Comparison of ENCODE assay signal across 11 cellular contexts in the genomic region with DNA sequence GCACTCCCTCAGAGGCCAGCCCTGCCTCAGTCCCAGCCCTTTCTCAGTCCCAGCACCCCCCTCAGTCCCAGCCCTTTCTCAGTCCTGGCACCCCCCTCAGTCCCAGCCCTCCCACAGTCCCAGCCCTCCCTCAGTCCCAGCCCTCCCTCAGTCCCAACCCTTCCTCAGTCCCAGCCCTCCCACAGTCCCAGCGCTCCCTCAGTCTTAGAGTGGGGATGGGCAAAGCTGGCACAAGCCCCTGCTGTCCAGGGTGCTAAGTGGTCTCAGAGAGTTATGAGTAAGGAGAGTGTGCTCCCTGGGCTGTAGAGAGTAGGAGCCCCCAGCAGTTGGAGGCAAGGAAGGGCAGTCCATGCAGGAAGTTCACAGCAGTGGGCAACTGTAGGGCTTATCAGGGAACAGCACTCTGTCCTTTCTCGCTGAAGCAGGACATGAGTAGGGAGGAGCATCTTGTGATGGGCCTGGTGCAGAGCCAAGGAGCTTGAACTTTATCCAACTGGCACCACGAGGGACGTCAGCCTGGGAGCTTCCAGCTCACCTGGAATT. TPM values are rescaled to one million over a fixed set of nuclear protein-coding genes. Genes with fewer than 3 reads are reported as not detected.
A peak's percentile ranks its signal among the peaks of the same experiment; 100 is the strongest.
DNase-seq lines count a peak whose midpoint lies in the region; ATAC-seq and TF ChIP-seq lines count a peak whose summit lies in the region.
"Had no signal": no experiment of that assay in that cellular context is flagged by ENCODE, and none has a peak within 500 bp of the region (broad histone marks: within the 10 kb centered on the region; RNA-seq: fewer than 3 reads in every experiment).

No MANE protein-coding gene starts in this region.

- TF ChIP-seq CTCF in Peyer's patch (IDR thresholded peaks at IDR 0.05) (peak in 1 of 6 experiments; percentile 16), lower lobe of right lung (IDR thresholded peaks at IDR 0.05) (no peak), thoracic aorta (IDR thresholded peaks at IDR 0.05) (no peak)

- ATAC-seq in lower lobe of right lung (peak; percentile 64 to 69), thoracic aorta (ENCODE audit: insufficient number of reproducible peaks, low FRiP score, low read depth) (no peak), HG02938 (IDR thresholded peaks at IDR 0.05; ENCODE audit: unreplicated experiment) (no peak), HG03097 (IDR thresholded peaks at IDR 0.05; ENCODE audit: low FRiP score, unreplicated experiment) (no peak)

- intact Hi-C loops in lower lobe of right lung (cut with DNase I): no loop called here

- no peaks in the 10 kb centered on the region for H3K9me3 ChIP-seq in Peyer's patch
- no peaks in the 10 kb centered on the region for H3K9me3 ChIP-seq in lower lobe of right lung
- H3K9me3 ChIP-seq in thoracic aorta: no peaks in the 10 kb centered on the region
- H3K9me3 ChIP-seq: neutrophil had no signal

- TF ChIP-seq POLR2A in Peyer's patch (IDR thresholded peaks at IDR 0.05): peak in 1 of 2 donors; percentile 6
- no peak for TF ChIP-seq POLR2A in erythroblast (IDR thresholded peaks at IDR 0.05; ENCODE audit: low read length)

- no peak overlapping the region for H3K4me3 ChIP-seq in Peyer's patch
- no peak overlapping the region for H3K4me3 ChIP-seq in lower lobe of right lung
- no peak overlapping the region for H3K4me3 ChIP-seq in thoracic aorta
- H3K4me3 ChIP-seq: GM23248 had no signal

- peaks cover 0 to 15% (median 0%) of the 10 kb centered on the region in 4 donors for H3K4me1 ChIP-seq in Peyer's patch
- peaks cover 34% of the 10 kb centered on the region for H3K4me1 ChIP-seq in lower lobe of right lung
- peaks cover 8 to 44% of the 10 kb centered on the region in 2 donors for H3K4me1 ChIP-seq in thoracic aorta (ENCODE audit: control insufficient read depth in 1 of 2, low read depth in 2 of 2)

- H3K36me3 ChIP-seq in Peyer's patch (no peaks in the 10 kb centered on the region), lower lobe of right lung (no peaks in the 10 kb centered on the region), thoracic aorta (no peaks in the 10 kb centered on the region)
- H3K36me3 ChIP-seq: neutrophil had no signal

- DNase-seq in Peyer's patch (peak in 2 of 3 donors; percentile 72 to 77), erythroblast (lab: John Stamatoyannopoulos, UW) (peak; percentile 48 to 67), lower lobe of right lung (no peak), thoracic aorta (ENCODE audit: low spot score) (no peak), SHP77 treated with DMSO at 0.1 percent for 48 hours (lab: John Stamatoyannopoulos, UW) (no peak)
- DNase-seq: GM23248, NCI-H748 treated with DMSO at 0.1 percent for 48 hours had no signal

- H3K27me3 ChIP-seq in Peyer's patch (no peaks in the 10 kb centered on the region), lower lobe of right lung (ENCODE audit: low read depth) (no peaks in the 10 kb centered on the region), thoracic aorta (replicated peaks; ENCODE audit: insufficient read depth) (no peaks in the 10 kb centered on the region)
- H3K27me3 ChIP-seq: neutrophil had no signal

- H3K27ac ChIP-seq in Peyer's patch: peak overlapping the region in 2 of 4 donors; percentile 54 to 75
- H3K27ac ChIP-seq in lower lobe of right lung: no peak overlapping the region
- peak overlapping the region; percentile 36 to 53 for H3K27ac ChIP-seq in thoracic aorta
- H3K27ac ChIP-seq: GM23248, neutrophil had no signal

RNA-seq across cellular contexts. Expression of a gene that starts 51.4 kb away (rescaled TPM):
- total RNA-seq in Peyer's patch (1 to 10 TPM in 1 of 4 donors, not detected in 3; 2.3 TPM), lower lobe of right lung (0.74 TPM), thoracic aorta (1 to 10 TPM in 1 of 2 donors, not detected in 1; 1.8 TPM)
- total RNA-seq: GM23248, M059J had no signal

Comparison
In these comparisons a context has a peak if more than half of its experiments do, and no peak if none do; other contexts are left out.
1. DNase-seq: peak in Peyer's patch (2 of 3) and erythroblast (2 of 2); none in lower lobe of right lung (single experiment), thoracic aorta (single experiment) and SHP77 treated with DMSO at 0.1 percent for 48 hours (single experiment).
2. ATAC-seq: peak in lower lobe of right lung (2 of 2); none in thoracic aorta (single experiment), HG02938 (single experiment) and HG03097 (single experiment).